1 cellular context compared by ENCODE assay signal in the genomic region with DNA sequence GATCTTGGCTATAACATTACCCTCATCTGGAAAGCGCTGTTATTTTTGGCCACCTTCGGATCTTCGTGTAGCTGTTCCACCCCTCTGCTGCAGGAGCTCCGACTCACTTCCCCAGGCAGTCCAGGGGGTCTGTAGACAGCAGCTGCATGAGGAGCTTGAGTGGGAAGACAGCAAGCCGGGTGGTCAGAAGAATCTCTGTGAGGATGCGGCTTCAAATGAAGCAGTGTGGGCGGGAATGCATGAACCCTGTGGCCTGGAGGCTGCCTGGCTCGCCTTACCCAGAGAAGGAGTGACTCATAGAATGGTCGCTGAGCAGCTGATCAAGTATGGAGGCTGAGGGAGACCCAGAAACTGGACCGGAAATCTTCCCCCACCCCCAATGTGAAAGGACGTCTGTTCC.
TF ChIP-seq lines count a peak whose summit lies in the region.

No MANE protein-coding gene starts in this region.

TF ChIP-seq in GM23338, 12 proteins besides CTCF, POLR2A, EP300 and RAD21 (continued from another document):
- TF ChIP-seq, protein P1, sequence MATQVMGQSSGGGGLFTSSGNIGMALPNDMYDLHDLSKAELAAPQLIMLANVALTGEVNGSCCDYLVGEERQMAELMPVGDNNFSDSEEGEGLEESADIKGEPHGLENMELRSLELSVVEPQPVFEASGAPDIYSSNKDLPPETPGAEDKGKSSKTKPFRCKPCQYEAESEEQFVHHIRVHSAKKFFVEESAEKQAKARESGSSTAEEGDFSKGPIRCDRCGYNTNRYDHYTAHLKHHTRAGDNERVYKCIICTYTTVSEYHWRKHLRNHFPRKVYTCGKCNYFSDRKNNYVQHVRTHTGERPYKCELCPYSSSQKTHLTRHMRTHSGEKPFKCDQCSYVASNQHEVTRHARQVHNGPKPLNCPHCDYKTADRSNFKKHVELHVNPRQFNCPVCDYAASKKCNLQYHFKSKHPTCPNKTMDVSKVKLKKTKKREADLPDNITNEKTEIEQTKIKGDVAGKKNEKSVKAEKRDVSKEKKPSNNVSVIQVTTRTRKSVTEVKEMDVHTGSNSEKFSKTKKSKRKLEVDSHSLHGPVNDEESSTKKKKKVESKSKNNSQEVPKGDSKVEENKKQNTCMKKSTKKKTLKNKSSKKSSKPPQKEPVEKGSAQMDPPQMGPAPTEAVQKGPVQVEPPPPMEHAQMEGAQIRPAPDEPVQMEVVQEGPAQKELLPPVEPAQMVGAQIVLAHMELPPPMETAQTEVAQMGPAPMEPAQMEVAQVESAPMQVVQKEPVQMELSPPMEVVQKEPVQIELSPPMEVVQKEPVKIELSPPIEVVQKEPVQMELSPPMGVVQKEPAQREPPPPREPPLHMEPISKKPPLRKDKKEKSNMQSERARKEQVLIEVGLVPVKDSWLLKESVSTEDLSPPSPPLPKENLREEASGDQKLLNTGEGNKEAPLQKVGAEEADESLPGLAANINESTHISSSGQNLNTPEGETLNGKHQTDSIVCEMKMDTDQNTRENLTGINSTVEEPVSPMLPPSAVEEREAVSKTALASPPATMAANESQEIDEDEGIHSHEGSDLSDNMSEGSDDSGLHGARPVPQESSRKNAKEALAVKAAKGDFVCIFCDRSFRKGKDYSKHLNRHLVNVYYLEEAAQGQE (IDR thresholded peaks at IDR 0.05; ENCODE audit: unreplicated experiment), result no peak
